Comparison of ENCODE assay signal across 14 cellular contexts in genomic region chr1:243459059-243459458, GRCh38.
A peak's percentile ranks its signal among the peaks of the same experiment; 100 is the strongest.
DNase-seq lines count a peak whose midpoint lies in the region; ATAC-seq lines count a peak whose summit lies in the region.
"Had no signal": no experiment of that assay in that cellular context is flagged by ENCODE, and none has a peak within 500 bp of the region (broad histone marks: within the 10 kb centered on the region; RNA-seq: fewer than 3 reads in every experiment).

No MANE protein-coding gene starts in this region.

- peaks cover 8 to 63% (median 8%) of the 10 kb centered on the region in 5 donors for H3K36me3 Mint-ChIP-seq in naive thymus-derived CD4-positive, alpha-beta T cell

- H3K9me3 Mint-ChIP-seq in naive thymus-derived CD4-positive, alpha-beta T cell = no peaks in the 10 kb centered on the region

- intact Hi-C loops in naive thymus-derived CD4-positive, alpha-beta T cell (cut with micrococcal nuclease) = no loop called here

- ATAC-seq in GM19395 (IDR thresholded peaks at IDR 0.05; ENCODE audit: unreplicated experiment) (peak; percentile 67), HG03457 (IDR thresholded peaks at IDR 0.05; ENCODE audit: unreplicated experiment) (no peak), HG02588 (IDR thresholded peaks at IDR 0.05; ENCODE audit: unreplicated experiment) (no peak)
- ATAC-seq in naive thymus-derived CD4-positive, alpha-beta T cell = peak; percentile 57
- ATAC-seq: left cardiac atrium had no signal

- H3K27ac Mint-ChIP-seq in naive thymus-derived CD4-positive, alpha-beta T cell = peak overlapping the region in 1 of 9 donors; percentile 46

- H3K4me3 Mint-ChIP-seq in naive thymus-derived CD4-positive, alpha-beta T cell = no peak overlapping the region

- H3K4me1 ChIP-seq in naive thymus-derived CD4-positive, alpha-beta T cell (ENCODE audit: control insufficient read depth in 2 of 2, insufficient read depth in 2 of 2, low read length in 2 of 2) = no peaks in the 10 kb centered on the region
- H3K4me1 ChIP-seq: adrenal gland, Peyer's patch, testis had no signal

- DNase-seq in MV-4-11 (lab: John Stamatoyannopoulos, UW) = peak; percentile 84
- peak; percentile 28 for DNase-seq in UCSD-AML1 (lab: John Stamatoyannopoulos, UW; ENCODE audit: unreplicated experiment)
- no peak for DNase-seq in naive thymus-derived CD4-positive, alpha-beta T cell
- DNase-seq in NCI-H748 treated with DMSO at 0.1 percent for 48 hours (lab: John Stamatoyannopoulos, UW) = no peak
- DNase-seq in hepatic stellate cell (ENCODE audit: low spot score) = no peak
- DNase-seq: activated CD8-positive, alpha-beta memory T cell treated with anti-CD3 and anti-CD28 coated beads for 24 hours; adrenal gland; left cardiac atrium; NCI-H2029; Peyer's patch; testis had no signal

- H3K36me3 ChIP-seq in naive thymus-derived CD4-positive, alpha-beta T cell (ENCODE audit: control insufficient read depth in 2 of 3, insufficient read depth in 3 of 3, low read length in 3 of 3) = peaks cover 0 to 21% (median 0%) of the 10 kb centered on the region in 3 experiments
- H3K36me3 ChIP-seq: adrenal gland had no signal

- no peak overlapping the region for H3K27ac ChIP-seq in naive thymus-derived CD4-positive, alpha-beta T cell (ENCODE audit: low read depth, low read length)
- H3K27ac ChIP-seq: adrenal gland, Peyer's patch, testis had no signal

- no peaks in the 10 kb centered on the region for H3K27me3 Mint-ChIP-seq in naive thymus-derived CD4-positive, alpha-beta T cell

- H3K4me3 ChIP-seq in naive thymus-derived CD4-positive, alpha-beta T cell (ENCODE audit: low read length) = no peak overlapping the region
- H3K4me3 ChIP-seq: adrenal gland, Peyer's patch, testis had no signal

- H3K4me1 Mint-ChIP-seq in naive thymus-derived CD4-positive, alpha-beta T cell = peaks cover 0 to 8% (median 0%) of the 10 kb centered on the region in 7 donors

- no peaks in the 10 kb centered on the region for H3K27me3 ChIP-seq in naive thymus-derived CD4-positive, alpha-beta T cell (ENCODE audit: control insufficient read depth in 2 of 2, insufficient read depth in 2 of 2, low read length in 2 of 2)
- H3K27me3 ChIP-seq: adrenal gland, Peyer's patch, testis had no signal

- POLR2A ChIA-PET in naive thymus-derived CD4-positive, alpha-beta T cell (lab: Charles Lee) = no interaction called here

- H3K9me3 ChIP-seq in naive thymus-derived CD4-positive, alpha-beta T cell (ENCODE audit: control insufficient read depth in 2 of 3, low read length in 3 of 3) = no peaks in the 10 kb centered on the region
- H3K9me3 ChIP-seq: adrenal gland, Peyer's patch, testis had no signal

- CTCF ChIA-PET in naive thymus-derived CD4-positive, alpha-beta T cell (lab: Charles Lee) = no interaction called here

Comparison
In these comparisons a context has a peak if more than half of its experiments do, and no peak if none do; other contexts are left out.
1. ATAC-seq: peak in GM19395 (single experiment) and naive thymus-derived CD4-positive, alpha-beta T cell (single experiment); none in HG03457 (single experiment) and HG02588 (single experiment).
2. DNase-seq: peak in MV-4-11 (single experiment) and UCSD-AML1 (single experiment); none in naive thymus-derived CD4-positive, alpha-beta T cell (0 of 9), NCI-H748 treated with DMSO at 0.1 percent for 48 hours (single experiment) and hepatic stellate cell (single experiment).